Comparison of ENCODE assay signal across 18 cellular contexts in the genomic region with DNA sequence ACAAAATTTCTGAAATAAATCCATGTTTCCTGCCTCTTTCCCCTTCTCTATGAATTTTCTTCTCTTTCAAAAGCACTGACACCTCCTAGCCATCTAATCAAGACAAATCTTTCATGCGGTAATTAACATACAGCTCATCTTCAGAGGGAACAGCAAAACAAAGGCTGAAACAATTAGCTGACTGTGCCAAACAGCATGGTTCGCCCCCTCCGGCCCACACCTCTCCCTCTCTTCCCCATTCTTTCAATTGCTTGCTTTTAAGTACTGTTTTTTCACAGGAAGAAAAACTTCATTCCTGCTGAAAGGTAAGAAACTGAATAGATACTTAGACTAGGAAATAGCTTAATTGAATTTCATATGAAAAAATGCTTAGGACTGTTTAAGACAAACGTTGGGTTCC.
"Had no signal": no experiment of that assay in that cellular context is flagged by ENCODE, and none has a peak within 500 bp of the region (broad histone marks: within the 10 kb centered on the region; RNA-seq: fewer than 3 reads in every experiment).

No MANE protein-coding gene starts in this region.

- H3K36me3 Mint-ChIP-seq: naive thymus-derived CD8-positive, alpha-beta T cell; stimulated activated effector memory CD8-positive, alpha-beta T cell treated with anti-CD3 and anti-CD28 coated beads, Interleukin-12 subunit alpha, Interleukin-12 subunit beta, amount 100 ng/mL, for 72 hours had no signal

- H3K4me3 Mint-ChIP-seq: activated T-cell treated with anti-CD3 and anti-CD28 coated beads, Interleukin-2, amount 50 U/mL, for 72 hours; central memory CD8-positive, alpha-beta T cell; naive thymus-derived CD8-positive, alpha-beta T cell; stimulated activated effector memory CD8-positive, alpha-beta T cell treated with anti-CD3 and anti-CD28 coated beads, Interleukin-12 subunit alpha, Interleukin-12 subunit beta, amount 100 ng/mL, for 72 hours had no signal

- H3K27ac Mint-ChIP-seq: activated T-cell treated with anti-CD3 and anti-CD28 coated beads, Interleukin-2, amount 50 U/mL, for 72 hours; naive thymus-derived CD8-positive, alpha-beta T cell; stimulated activated effector memory CD8-positive, alpha-beta T cell treated with anti-CD3 and anti-CD28 coated beads, Interleukin-12 subunit alpha, Interleukin-12 subunit beta, amount 100 ng/mL, for 72 hours had no signal

- H3K9me3 Mint-ChIP-seq: activated T-cell treated with anti-CD3 and anti-CD28 coated beads, Interleukin-2, amount 50 U/mL, for 72 hours; central memory CD8-positive, alpha-beta T cell; stimulated activated effector memory CD8-positive, alpha-beta T cell treated with anti-CD3 and anti-CD28 coated beads, Interleukin-12 subunit alpha, Interleukin-12 subunit beta, amount 100 ng/mL, for 72 hours had no signal

- H3K4me3 ChIP-seq: coronary artery, pancreas, sigmoid colon, testis, upper lobe of left lung had no signal

- H3K4me1 Mint-ChIP-seq: central memory CD8-positive, alpha-beta T cell; naive thymus-derived CD8-positive, alpha-beta T cell; stimulated activated effector memory CD8-positive, alpha-beta T cell treated with anti-CD3 and anti-CD28 coated beads, Interleukin-12 subunit alpha, Interleukin-12 subunit beta, amount 100 ng/mL, for 72 hours had no signal

- H3K9me3 ChIP-seq: pancreas, sigmoid colon, testis, upper lobe of left lung had no signal

- H3K4me1 ChIP-seq: pancreas, sigmoid colon, testis, upper lobe of left lung had no signal

- H3K27ac ChIP-seq: coronary artery, pancreas, sigmoid colon, testis, upper lobe of left lung had no signal

- H3K27me3 ChIP-seq: pancreas, sigmoid colon, testis, upper lobe of left lung had no signal

- H3K36me3 ChIP-seq: pancreas, sigmoid colon, upper lobe of left lung had no signal

- DNase-seq: activated CD4-positive, alpha-beta T cell treated with anti-CD3 and anti-CD28 coated beads, Interleukin-2, amount 50 U/mL, for 1 hour; activated CD8-positive, alpha-beta memory T cell treated with anti-CD3 and anti-CD28 coated beads for 24 hours; activated CD8-positive, alpha-beta memory T cell treated with anti-CD3 and anti-CD28 coated beads, Interleukin-2, amount 50 U/mL, for 48 hours; activated effector memory CD4-positive, alpha-beta T cell treated with anti-CD3 and anti-CD28 coated beads, Interleukin-2, amount 50 U/mL, for 16 hours; activated naive CD4-positive, alpha-beta T cell treated with anti-CD3 and anti-CD28 coated beads, Interleukin-2, amount 50 U/mL, for 16 hours; activated T-cell treated with anti-CD3 and anti-CD28 coated beads, Interleukin-2, amount 50 U/mL, for 72 hours; aorta; erythroblast; left cardiac atrium; naive thymus-derived CD8-positive, alpha-beta T cell; pancreas; sigmoid colon; stimulated activated CD4-positive, alpha-beta T cell treated with anti-CD3 and anti-CD28 coated beads, Interleukin-4, amount 100 ng/mL, for 24 hours; testis; upper lobe of left lung had no signal
